ENCODE assay signal across 18 cellular contexts in genomic region chr14:74898694-74899093, GRCh38. TPM values are rescaled to one million over a fixed set of nuclear protein-coding genes. Genes with fewer than 3 reads are reported as not detected.
DNase-seq lines count a peak whose midpoint lies in the region; ATAC-seq and TF ChIP-seq lines count a peak whose summit lies in the region.
"Had no signal": no experiment of that assay in that cellular context is flagged by ENCODE, and none has a peak within 500 bp of the region (broad histone marks: within the 10 kb centered on the region; RNA-seq: fewer than 3 reads in every experiment).

No MANE protein-coding gene starts in this region.

- no peak overlapping the region for H3K27ac ChIP-seq in CD4-positive, alpha-beta T cell (ENCODE audit: low read depth, low read length)
- H3K27ac ChIP-seq in osteoblast (ENCODE audit: low read depth, low read length) = no peak overlapping the region

- no peak for DNase-seq in CD4-positive, alpha-beta T cell
- DNase-seq in Calu3 = no peak
- DNase-seq in left colon = no peak
- peak; percentile 15 for DNase-seq in osteoblast (ENCODE audit: insufficient read length, low spot score, missing footprints)
- DNase-seq in NCI-H2171 (lab: John Stamatoyannopoulos, UW) = no peak
- DNase-seq in BE2C = no peak
- DNase-seq: ACHN; CD4-positive, alpha-beta memory T cell; DND-41; NCI-H1436 treated with DMSO at 0.1 percent for 48 hours; NCI-H2029 treated with DMSO at 0.1 percent for 48 hours; NCI-H748 treated with DMSO at 0.1 percent for 48 hours; OCI-M1; RPMI8226 had no signal

- no peaks in the 10 kb centered on the region for H3K9me3 ChIP-seq in CD4-positive, alpha-beta T cell (ENCODE audit: control insufficient read depth, low read length)
- H3K9me3 ChIP-seq in osteoblast (ENCODE audit: low read depth, low read length) = no peaks in the 10 kb centered on the region
- H3K9me3 ChIP-seq in BE2C = no peaks in the 10 kb centered on the region
- H3K9me3 ChIP-seq: HAP-1 had no signal

- CTCF ChIA-PET in CD4-positive, alpha-beta T cell (lab: Charles Lee) = interaction anchor here (3.1 kb wide), 1 partner anchor 38 kb away, joined by 10 read pairs; no protein-coding TSS in a partner anchor
- CTCF ChIA-PET in Calu3 (lab: Charles Lee) = no interaction called here

- ATAC-seq in CD4-positive, alpha-beta T cell (ENCODE audit: poor library complexity) = no peak
- ATAC-seq in left colon (peak; percentile 29), GM21447 (IDR thresholded peaks at IDR 0.05; ENCODE audit: unreplicated experiment) (no peak)

- H3K4me1 ChIP-seq in osteoblast (ENCODE audit: insufficient read depth, low read length) = no peaks in the 10 kb centered on the region
- no peaks in the 10 kb centered on the region for H3K4me1 ChIP-seq in BE2C
- H3K4me1 ChIP-seq: HAP-1 had no signal

- peak overlapping the region; percentile 26 for H3K27ac Mint-ChIP-seq in CD4-positive, alpha-beta T cell
- H3K27ac Mint-ChIP-seq in Calu3 (ENCODE audit: unreplicated experiment) = peak overlapping the region; percentile 58
- H3K27ac Mint-ChIP-seq: B cell had no signal

- H2AFZ ChIP-seq in osteoblast (ENCODE audit: low read length) = no peak overlapping the region

- H3K4me3 Mint-ChIP-seq in CD4-positive, alpha-beta T cell = no peak overlapping the region
- no peak overlapping the region for H3K4me3 Mint-ChIP-seq in Calu3 (ENCODE audit: low read depth, unreplicated experiment)
- H3K4me3 Mint-ChIP-seq: B cell; CD4-positive, alpha-beta memory T cell had no signal

- no TSS peak for BruUV-seq in Calu3 (replicated peaks; lab: Mats Ljungman, UMichigan)

- no peaks in the 10 kb centered on the region for H3K27me3 ChIP-seq in CD4-positive, alpha-beta T cell (ENCODE audit: control insufficient read depth, insufficient read depth, low read length)
- H3K27me3 ChIP-seq in osteoblast (ENCODE audit: insufficient read depth, low read length) (no peaks in the 10 kb centered on the region), BE2C (no peaks in the 10 kb centered on the region)

- H3K36me3 ChIP-seq in osteoblast (ENCODE audit: insufficient read depth, low read length) (peaks cover 93% of the 10 kb centered on the region), BE2C (peaks cover 93% of the 10 kb centered on the region)

- no peaks in the 10 kb centered on the region for H3K4me1 Mint-ChIP-seq in CD4-positive, alpha-beta T cell (ENCODE audit: low read depth)
- H3K4me1 Mint-ChIP-seq in Calu3 (ENCODE audit: low read depth, unreplicated experiment) = no peaks in the 10 kb centered on the region

- intact Hi-C loops in CD4-positive, alpha-beta T cell (cut with DNase I, micrococcal nuclease) = no loop called here
- intact Hi-C loops in Calu3 (cut with micrococcal nuclease; ENCODE audit: unreplicated experiment) = no loop called here
- intact Hi-C loops in left colon (cut with DNase I, micrococcal nuclease) = no loop called here

- H3K9me3 Mint-ChIP-seq in CD4-positive, alpha-beta T cell = no peaks in the 10 kb centered on the region
- no peaks in the 10 kb centered on the region for H3K9me3 Mint-ChIP-seq in Calu3 (ENCODE audit: low read depth, unreplicated experiment)
- H3K9me3 Mint-ChIP-seq: CD4-positive, alpha-beta memory T cell had no signal

- H3K27me3 Mint-ChIP-seq in CD4-positive, alpha-beta T cell = no peaks in the 10 kb centered on the region
- no peaks in the 10 kb centered on the region for H3K27me3 Mint-ChIP-seq in Calu3 (ENCODE audit: unreplicated experiment)
- H3K27me3 Mint-ChIP-seq: B cell; CD4-positive, alpha-beta memory T cell had no signal

- peaks cover 6% of the 10 kb centered on the region for H4K20me1 ChIP-seq in osteoblast (ENCODE audit: insufficient read depth, low read length)

- POLR2A ChIA-PET in CD4-positive, alpha-beta T cell (lab: Charles Lee) = no interaction called here

- H3K4me2 ChIP-seq in osteoblast (ENCODE audit: insufficient read depth, low read length) = no peak overlapping the region

- no peak for TF ChIP-seq CTCF in CD4-positive, alpha-beta T cell (IDR thresholded peaks at IDR 0.05)
- TF ChIP-seq CTCF in Calu3 (IDR thresholded peaks at IDR 0.05; ENCODE audit: unreplicated experiment) (no peak), osteoblast (IDR thresholded peaks at IDR 0.05; ENCODE audit: extremely low read depth, low read depth, low read length) (no peak), BE2C (IDR thresholded peaks at IDR 0.05; ENCODE audit: low read depth, low read length) (no peak)

- peaks cover 24% of the 10 kb centered on the region for H3K79me2 ChIP-seq in osteoblast (ENCODE audit: insufficient read depth, low read length)

- H3K4me3 ChIP-seq in osteoblast (ENCODE audit: insufficient read depth, low read length) = no peak overlapping the region
- no peak overlapping the region for H3K4me3 ChIP-seq in BE2C (ENCODE audit: low read depth, low read length)
- H3K4me3 ChIP-seq: HAP-1 had no signal

- peaks cover 98% of the 10 kb centered on the region for H3K36me3 Mint-ChIP-seq in CD4-positive, alpha-beta T cell (ENCODE audit: low read depth)
- H3K36me3 Mint-ChIP-seq in Calu3 (ENCODE audit: insufficient read depth, unreplicated experiment) = peaks cover 34% of the 10 kb centered on the region

RNA-seq across cellular contexts. Expression of gene DLST, which starts 17.0 kb away (rescaled TPM):
- total RNA-seq in CD4-positive, alpha-beta T cell = 100 to 1,000 TPM; 162 to 170 TPM
- total RNA-seq in Calu3 (2022) (84.2 and 89.1 TPM in 2 replicates), left colon (100 to 1,000 TPM; 139 to 142 TPM), osteoblast (69.8 and 72.5 TPM in 2 replicates)
- polyA plus RNA-seq in BE2C (2012; ENCODE audit: insufficient read depth, insufficient read length, low read depth) = 85.4 TPM

RNA-seq across cellular contexts. Expression of gene PROX2, which starts 22.7 kb away (rescaled TPM):
- under 1 TPM in 1 of 2 experiments, not detected in 1; 0.25 TPM for total RNA-seq in CD4-positive, alpha-beta T cell
- total RNA-seq in Calu3 (2022) = not detected in 2 replicates
- total RNA-seq in left colon = not detected
- total RNA-seq in osteoblast = not detected in 2 replicates
- polyA plus RNA-seq in BE2C (2012; ENCODE audit: insufficient read depth, insufficient read length, low read depth) = 0.76 TPM
- total RNA-seq: CD4-positive, alpha-beta memory T cell; NCI-H460 had no signal

RNA-seq across cellular contexts. Expression of gene RPS6KL1, which starts 24.4 kb away (rescaled TPM):
- total RNA-seq in CD4-positive, alpha-beta T cell = 10 to 100 TPM; 12.5 to 12.7 TPM
- total RNA-seq in Calu3 (2022) (16.4 and 18.5 TPM in 2 replicates), left colon (10 to 100 TPM in 1 of 2 donors, 1 to 10 TPM in 1; 9.7 to 13.3 TPM), osteoblast (0.29 and 0.36 TPM in 2 replicates)
- 122 TPM for polyA plus RNA-seq in BE2C (2012; ENCODE audit: insufficient read depth, insufficient read length, low read depth)

RNA-seq across cellular contexts. Expression of gene PGF, which starts 56.7 kb away (rescaled TPM):
- total RNA-seq in CD4-positive, alpha-beta T cell = under 1 TPM in 1 of 2 experiments, not detected in 1; 0.11 TPM
- total RNA-seq in Calu3 (2022) = 1.2 and 2.1 TPM in 2 replicates
- total RNA-seq in left colon = 1 to 10 TPM; 1.3 to 2.9 TPM
- 16.3 and 24.5 TPM in 2 replicates for total RNA-seq in osteoblast
- polyA plus RNA-seq in BE2C (2012; ENCODE audit: insufficient read depth, insufficient read length, low read depth) = 44.0 TPM
- total RNA-seq: CD4-positive, alpha-beta memory T cell had no signal
